23 cellular contexts compared by ENCODE assay signal in the genomic region with DNA sequence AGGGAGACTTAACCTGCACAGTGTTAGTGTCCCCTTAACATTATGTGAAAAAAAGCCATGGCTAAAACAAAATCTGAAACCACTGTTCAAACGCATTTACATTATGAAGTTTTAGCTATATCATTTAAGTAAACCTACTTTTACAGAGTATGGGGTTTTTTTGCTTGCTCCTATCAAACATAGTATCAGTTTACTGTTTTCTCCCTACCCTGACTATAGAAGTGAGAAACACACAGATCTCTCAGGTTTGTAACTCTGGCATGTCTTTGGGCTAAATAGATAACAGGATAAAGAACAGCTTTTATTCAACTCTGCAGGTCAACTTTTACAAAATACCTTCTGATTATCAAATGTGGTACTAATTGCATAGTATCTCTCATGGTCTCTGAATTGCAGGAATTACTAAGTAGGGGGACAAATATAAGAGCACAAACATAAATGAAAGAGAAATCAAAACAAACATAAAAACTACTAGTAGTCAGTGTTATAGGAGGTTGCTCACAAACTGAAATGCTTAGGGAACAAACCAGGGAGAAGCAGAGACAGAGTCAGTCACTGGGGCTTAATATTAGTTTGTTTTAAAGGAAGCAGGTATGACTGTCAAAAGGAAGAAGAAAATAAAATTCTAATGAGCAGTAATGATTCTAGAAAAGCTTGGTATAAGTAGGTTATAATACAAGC.
DNase-seq lines count a peak whose midpoint lies in the region; ATAC-seq and TF ChIP-seq lines count a peak whose summit lies in the region.
"Had no signal": no experiment of that assay in that cellular context is flagged by ENCODE, and none has a peak within 500 bp of the region (broad histone marks: within the 10 kb centered on the region; RNA-seq: fewer than 3 reads in every experiment).

No MANE protein-coding gene starts in this region.

- CTCF ChIA-PET in HEK293 (lab: Yijun Ruan, JAX) = interaction anchor here (2.3 kb wide), 1 partner anchor 58 kb away, joined by 7 read pairs; no protein-coding TSS in a partner anchor

- peaks cover 76% of the 10 kb centered on the region for H3K4me1 Mint-ChIP-seq in activated naive CD4-positive, alpha-beta T cell treated with anti-CD3 and anti-CD28 coated beads, Interleukin-2, amount 50 U/mL, for 24 hours
- H3K4me1 Mint-ChIP-seq in endodermal cell = peaks cover 10% of the 10 kb centered on the region

- POLR2A ChIA-PET in HEK293 (lab: Yijun Ruan, JAX) = no interaction called here

- H3K9me3 Mint-ChIP-seq in activated naive CD4-positive, alpha-beta T cell treated with anti-CD3 and anti-CD28 coated beads, Interleukin-2, amount 50 U/mL, for 24 hours = peaks cover 3% of the 10 kb centered on the region
- no peaks in the 10 kb centered on the region for H3K9me3 Mint-ChIP-seq in endodermal cell
- H3K9me3 Mint-ChIP-seq: HFFc6 had no signal

- H3K4me1 ChIP-seq in HEK293 (ENCODE audit: control insufficient read depth, insufficient read depth, low read length) = peaks cover 19% of the 10 kb centered on the region
- peaks cover 11% of the 10 kb centered on the region for H3K4me1 ChIP-seq in endodermal cell (ENCODE audit: control insufficient read depth, insufficient read depth, low read length)
- H3K4me1 ChIP-seq: BE2C had no signal

- no peak overlapping the region for H3K9ac ChIP-seq in endodermal cell (ENCODE audit: extremely low read depth, low read length, poor library complexity, severe bottlenecking)
- H3K9ac ChIP-seq: GM23248 had no signal

- no peak overlapping the region for H3K4me3 Mint-ChIP-seq in activated naive CD4-positive, alpha-beta T cell treated with anti-CD3 and anti-CD28 coated beads, Interleukin-2, amount 50 U/mL, for 24 hours
- no peak overlapping the region for H3K4me3 Mint-ChIP-seq in endodermal cell
- H3K4me3 Mint-ChIP-seq: CD8-positive, alpha-beta memory T cell; HFFc6 had no signal

- H3K27me3 ChIP-seq in endodermal cell (ENCODE audit: control insufficient read depth, insufficient read depth, low read length, poor library complexity, severe bottlenecking) = no peaks in the 10 kb centered on the region

- H3K36me3 ChIP-seq in HEK293 (ENCODE audit: control insufficient read depth in 2 of 2, insufficient read depth in 1 of 2, low read length in 2 of 2) = no peaks in the 10 kb centered on the region
- H3K36me3 ChIP-seq in endodermal cell (ENCODE audit: control insufficient read depth, insufficient read depth, low read length) = no peaks in the 10 kb centered on the region
- H3K36me3 ChIP-seq: BE2C had no signal

- peak overlapping the region; percentile 85 for H3K27ac Mint-ChIP-seq in activated naive CD4-positive, alpha-beta T cell treated with anti-CD3 and anti-CD28 coated beads, Interleukin-2, amount 50 U/mL, for 24 hours
- H3K27ac Mint-ChIP-seq in endodermal cell = no peak overlapping the region
- H3K27ac Mint-ChIP-seq: CD8-positive, alpha-beta memory T cell; HFFc6 had no signal

- H3K27ac ChIP-seq in HEK293 (ENCODE audit: extremely low read depth, low read depth, low read length) (no peak overlapping the region), endodermal cell (ENCODE audit: low read depth, low read length) (no peak overlapping the region)
- H3K27ac ChIP-seq: GM23248, HL-60 had no signal

- no peaks in the 10 kb centered on the region for H3K9me3 ChIP-seq in HEK293 (ENCODE audit: control insufficient read depth, insufficient read depth, low read depth, low read length)
- peaks cover 16% of the 10 kb centered on the region for H3K9me3 ChIP-seq in endodermal cell (ENCODE audit: control insufficient read depth, low read length)
- H3K9me3 ChIP-seq: BE2C had no signal

- 67% methylated on average over 1 of the region's 1 CpG; no CpG with 5 or more reads in 1 of the 2 experiments for WGBS in endodermal cell (ENCODE audit: insufficient coverage in 1 of 2, insufficient read length in 1 of 2), 2 experiments

- H3K27me3 Mint-ChIP-seq in activated naive CD4-positive, alpha-beta T cell treated with anti-CD3 and anti-CD28 coated beads, Interleukin-2, amount 50 U/mL, for 24 hours = no peaks in the 10 kb centered on the region
- H3K27me3 Mint-ChIP-seq in endodermal cell (ENCODE audit: insufficient read depth) = no peaks in the 10 kb centered on the region
- H3K27me3 Mint-ChIP-seq: CD4-positive, CD25-positive, alpha-beta regulatory T cell; CD8-positive, alpha-beta memory T cell had no signal

- H3K36me3 Mint-ChIP-seq in activated naive CD4-positive, alpha-beta T cell treated with anti-CD3 and anti-CD28 coated beads, Interleukin-2, amount 50 U/mL, for 24 hours = peaks cover 11% of the 10 kb centered on the region
- H3K36me3 Mint-ChIP-seq in endodermal cell (ENCODE audit: low read depth) = no peaks in the 10 kb centered on the region

- DNase-seq in activated naive CD4-positive, alpha-beta T cell treated with anti-CD3 and anti-CD28 coated beads, Interleukin-2, amount 50 U/mL, for 16 hours = no peak
- DNase-seq in endodermal cell = no peak
- no peak for DNase-seq in NCI-H128 (lab: John Stamatoyannopoulos, UW; ENCODE audit: unreplicated experiment)
- no peak for DNase-seq in NCI-H2196 (lab: John Stamatoyannopoulos, UW; ENCODE audit: unreplicated experiment)
- DNase-seq: 8988T; BE2C; C1 segment of cervical spinal cord; CD4-positive, CD25-positive, alpha-beta regulatory T cell; CD8-positive, alpha-beta memory T cell; COR-L47; DMS 273 treated with DMSO at 0.1 percent for 48 hours; DMS53; DND-41; EL; GM23248; HCEC 1CT; HFFc6; IMR-90 had no signal

- no peak for ATAC-seq in GM18873 (IDR thresholded peaks at IDR 0.05; ENCODE audit: low FRiP score, unreplicated experiment)
- ATAC-seq: K562 had no signal

- no peak overlapping the region for H3K4me3 ChIP-seq in HEK293 (ENCODE audit: low read depth, low read length)
- peak overlapping the region; percentile 5 for H3K4me3 ChIP-seq in endodermal cell (ENCODE audit: low read length)
- H3K4me3 ChIP-seq: GM23248, K562 had no signal

- TF ChIP-seq CTCF in HEK293 (tag by site-specific recombination; IDR thresholded peaks at IDR 0.05) = no peak
- no peak for TF ChIP-seq CTCF in endodermal cell (conservative IDR thresholded peaks at IDR 0.05)

TF ChIP-seq in HEK293, 187 proteins besides CTCF, POLR2A, EP300 and RAD21:
- TF ChIP-seq PRDM6 (tag by site-specific recombination; IDR thresholded peaks at IDR 0.05) = peak; percentile 55
- TF ChIP-seq YY1 (tag by site-specific recombination; IDR thresholded peaks at IDR 0.05) = no peak
